ENCODE assay signal across 18 cellular contexts in genomic region chr9:99004717-99005460, GRCh38.
"Had no signal": no experiment of that assay in that cellular context is flagged by ENCODE, and none has a peak within 500 bp of the region (broad histone marks: within the 10 kb centered on the region; RNA-seq: fewer than 3 reads in every experiment).

No MANE protein-coding gene starts in this region.

- H3K27ac Mint-ChIP-seq: nephron had no signal

- H3K27me3 Mint-ChIP-seq: activated naive CD4-positive, alpha-beta T cell treated with anti-CD3 and anti-CD28 coated beads, Interleukin-2, amount 50 U/mL, for 24 hours had no signal

- H3K4me2 ChIP-seq: hepatocyte had no signal

- DNase-seq: activated CD4-positive, alpha-beta T cell treated with anti-CD3 and anti-CD28 coated beads for 1 hour; activated CD4-positive, alpha-beta T cell treated with anti-CD3 and anti-CD28 coated beads, Interleukin-2, amount 50 U/mL, for 48 hours; activated gamma-delta T cell; cerebellar nuclear complex; effector memory CD4-positive, alpha-beta T cell; mammary epithelial cell; midbrain; nucleus accumbens; retina; SW 1271; T-helper 2 cell; WERI-Rb-1 had no signal

- H3K4me1 ChIP-seq: ascending aorta had no signal

- H3K27ac ChIP-seq: ascending aorta, hepatocyte, thoracic aorta, WERI-Rb-1 had no signal

- H3K4me3 Mint-ChIP-seq: activated naive CD4-positive, alpha-beta T cell treated with anti-CD3 and anti-CD28 coated beads, Interleukin-2, amount 50 U/mL, for 24 hours; dendritic cell treated with granulocyte-macrophage colony-stimulating factor and Interleukin-4, amounts not matched to agents 40 ng/mL and 50 ng/mL, for 4 days; nephron had no signal

- H3K4me3 ChIP-seq: ascending aorta, hepatocyte, thoracic aorta had no signal

- H3K27me3 ChIP-seq: ascending aorta, hepatocyte had no signal

- H3K9me3 ChIP-seq: ascending aorta, thoracic aorta had no signal

- H2AFZ ChIP-seq: hepatocyte had no signal

- H3K79me2 ChIP-seq: hepatocyte had no signal

- H3K36me3 ChIP-seq: ascending aorta, WERI-Rb-1 had no signal

- H3K9me3 Mint-ChIP-seq: activated naive CD4-positive, alpha-beta T cell treated with anti-CD3 and anti-CD28 coated beads, Interleukin-2, amount 50 U/mL, for 24 hours had no signal
